ENCODE assay signal across 25 cellular contexts in genomic region chr12:126262829-126263228, GRCh38.
"Had no signal": no experiment of that assay in that cellular context is flagged by ENCODE, and none has a peak within 500 bp of the region (broad histone marks: within the 10 kb centered on the region; RNA-seq: fewer than 3 reads in every experiment).

No MANE protein-coding gene starts in this region.

- H3K36me3 ChIP-seq: stomach, suprapubic skin, thoracic aorta, thyroid gland, tibial artery, tibial nerve, transverse colon, upper lobe of left lung, uterus, vagina had no signal

- ATAC-seq: stimulated activated effector memory CD8-positive, alpha-beta T cell treated with anti-CD3 and anti-CD28 coated beads, Interleukin-12 subunit alpha, Interleukin-12 subunit beta, amount 100 ng/mL, for 72 hours; stimulated activated memory B cell treated with anti-CD40 and anti-IgM and Interleukin-4, amounts not matched to agents 10 μg/mL and 1 μg/mL and 100 μg/mL, for 72 hours; stimulated activated naive B cell treated with anti-CD40 and anti-IgM and Interleukin-4, amounts not matched to agents 10 μg/mL and 1 μg/mL and 100 μg/mL, for 72 hours; stimulated activated naive CD8-positive, alpha-beta T cell treated with anti-CD3 and anti-CD28 coated beads, Interleukin-15, amount 100 ng/mL, for 72 hours; stimulated activated naive CD8-positive, alpha-beta T cell treated with anti-CD3 and anti-CD28 coated beads, Interleukin-15, Interleukin-2, amounts not matched to agents 100 U/mL and 50 U/mL, for 24 hours had no signal

- H3K27me3 ChIP-seq: stomach, suprapubic skin, testis, thyroid gland, tibial artery, tibial nerve, transverse colon, upper lobe of left lung, uterus, vagina had no signal

- H3K27ac ChIP-seq: stomach, suprapubic skin, testis, thoracic aorta, thyroid gland, tibial artery, tibial nerve, transverse colon, upper lobe of left lung, uterus, vagina had no signal

- H3K4me1 ChIP-seq: stomach, suprapubic skin, testis, thyroid gland, tibial artery, tibial nerve, transverse colon, upper lobe of left lung, uterus, vagina had no signal

- DNase-seq: stimulated activated CD4-positive, alpha-beta T cell treated with anti-CD3 and anti-CD28 coated beads, Interleukin-2, amount 100 ng/mL, for 48 hours; stimulated activated CD4-positive, alpha-beta T cell treated with anti-CD3 and anti-CD28 coated beads, Interleukin-4, amount 100 ng/mL, for 1 hour; stimulated activated CD4-positive, alpha-beta T cell treated with anti-CD3 and anti-CD28 coated beads, Interleukin-4, amount 100 ng/mL, for 24 hours; stimulated activated CD4-positive, alpha-beta T cell treated with anti-CD3 and anti-CD28 coated beads, Interleukin-4, amount 100 ng/mL, for 4 hours; stimulated activated CD8-positive, alpha-beta memory T cell treated with anti-CD3 and anti-CD28 coated beads, Interleukin-4, amount 100 ng/mL, for 48 hours; stimulated activated naive B cell treated with anti-CD40 and anti-IgM and Interleukin-4, amounts not matched to agents 10 μg/mL and 1 μg/mL and 100 μg/mL, for 72 hours; stimulated activated naive CD4-positive, alpha-beta T cell; stimulated activated naive CD4-positive, alpha-beta T cell treated with Interleukin-2 at 50 U/mL for 16 hours; stimulated activated naive CD8-positive, alpha-beta T cell treated with anti-CD3 and anti-CD28 coated beads, Interleukin-15, amount 100 ng/mL, for 72 hours; stimulated activated naive CD8-positive, alpha-beta T cell treated with anti-CD3 and anti-CD28 coated beads, Interleukin-15, Interleukin-2, amounts not matched to agents 100 U/mL and 50 U/mL, for 24 hours; stomach; substantia nigra; testis; thyroid gland; tibial artery; transverse colon; trophoblast cell; upper lobe of left lung; uterus had no signal

- H3K4me3 ChIP-seq: stomach, suprapubic skin, testis, thoracic aorta, thyroid gland, tibial artery, tibial nerve, transverse colon, upper lobe of left lung, uterus, vagina had no signal

- H3K9me3 ChIP-seq: suprapubic skin, testis, thoracic aorta, thyroid gland, tibial artery, tibial nerve, transverse colon, upper lobe of left lung, uterus, vagina had no signal
